ENCODE assay signal across 27 cellular contexts in genomic region chr5:103886826-103887225, GRCh38.
"Had no signal": no experiment of that assay in that cellular context is flagged by ENCODE, and none has a peak within 500 bp of the region (broad histone marks: within the 10 kb centered on the region; RNA-seq: fewer than 3 reads in every experiment).

No MANE protein-coding gene starts in this region.

- H3K4me3 ChIP-seq: ascending aorta, cardiac muscle cell had no signal

- H3K36me3 Mint-ChIP-seq: activated CD8-positive, alpha-beta memory T cell treated with anti-CD3 and anti-CD28 coated beads, Interleukin-2, amount 10 ng/mL, durations not matched to agents 7 days and 5 days; activated naive CD4-positive, alpha-beta T cell treated with anti-CD3 and anti-CD28 coated beads, Interleukin-2, amount 50 U/mL, for 24 hours; brain had no signal

- H3K9me3 ChIP-seq: ascending aorta had no signal

- H3K36me3 ChIP-seq: ascending aorta, cardiac muscle cell had no signal

- H3K4me1 Mint-ChIP-seq: activated B cell treated with CpG ODN at 0.5 μM for 24 hours; activated CD4-positive, alpha-beta T cell treated with anti-CD3 and anti-CD28 coated beads, Interleukin-2, amount 10 ng/mL, durations not matched to agents 24 days and 14 days; activated CD8-positive, alpha-beta memory T cell treated with anti-CD3 and anti-CD28 coated beads, Interleukin-2, amount 10 ng/mL, durations not matched to agents 7 days and 5 days; activated naive CD4-positive, alpha-beta T cell treated with anti-CD3 and anti-CD28 coated beads, Interleukin-2, amount 50 U/mL, for 24 hours; brain; T-helper 17 cell had no signal

- H3K27ac ChIP-seq: ascending aorta, cardiac muscle cell had no signal

- H3K9me3 Mint-ChIP-seq: activated CD4-positive, alpha-beta T cell treated with anti-CD3 and anti-CD28 coated beads, Interleukin-2, amount 10 ng/mL, durations not matched to agents 24 days and 14 days; activated naive CD4-positive, alpha-beta T cell treated with anti-CD3 and anti-CD28 coated beads, Interleukin-2, amount 50 U/mL, for 24 hours; activated T-cell treated with anti-CD3 and anti-CD28 coated beads, Interleukin-2, amount 50 U/mL, for 24 hours; activated T-helper 1 cell treated with anti-CD3 and anti-CD28 coated beads, Interleukin-12 subunit alpha, Interleukin-12 subunit beta, Interleukin-2, Interleukin-4 antibody, amounts not matched to agents 30 ng/mL and 10 ng/mL and 1 ng/mL, durations not matched to agents 14 hours and 24 hours and 36 hours had no signal

- H3K27ac Mint-ChIP-seq: activated B cell treated with CpG ODN at 0.5 μM for 24 hours; activated CD4-positive, alpha-beta T cell treated with anti-CD3 and anti-CD28 coated beads, Interleukin-2, amount 10 ng/mL, durations not matched to agents 24 days and 14 days; activated CD8-positive, alpha-beta memory T cell treated with anti-CD3 and anti-CD28 coated beads, Interleukin-2, amount 10 ng/mL, durations not matched to agents 7 days and 5 days; activated naive CD4-positive, alpha-beta T cell treated with anti-CD3 and anti-CD28 coated beads, Interleukin-2, amount 50 U/mL, for 24 hours; activated T-cell treated with anti-CD3 and anti-CD28 coated beads, Interleukin-2, amount 50 U/mL, for 24 hours; activated T-helper 1 cell treated with anti-CD3 and anti-CD28 coated beads, Interleukin-12 subunit alpha, Interleukin-12 subunit beta, Interleukin-2, Interleukin-4 antibody, amounts not matched to agents 30 ng/mL and 10 ng/mL and 1 ng/mL, durations not matched to agents 14 hours and 24 hours and 36 hours; brain; T-helper 17 cell had no signal

- H3K27me3 ChIP-seq: ascending aorta, cardiac muscle cell had no signal

- DNase-seq: activated B cell treated with CpG ODN at 0.5 μM for 24 hours; activated CD4-positive, alpha-beta T cell treated with anti-CD3 and anti-CD28 coated beads for 1 hour; activated CD4-positive, alpha-beta T cell treated with anti-CD3 and anti-CD28 coated beads, Interleukin-2, amount 10 ng/mL, durations not matched to agents 24 days and 14 days; activated CD4-positive, alpha-beta T cell treated with anti-CD3 and anti-CD28 coated beads, Interleukin-2, amount 50 U/mL, for 48 hours; activated CD8-positive, alpha-beta memory T cell treated with anti-CD3 and anti-CD28 coated beads, Interleukin-2, amount 10 ng/mL, durations not matched to agents 7 days and 5 days; activated effector memory CD4-positive, alpha-beta T cell treated with Interleukin-2 at 50 U/mL for 16 hours; activated naive CD4-positive, alpha-beta T cell; activated T-cell treated with anti-CD3 and anti-CD28 coated beads, Interleukin-2, amount 50 U/mL, for 24 hours; amniotic stem cell; cerebellar nuclear complex; Kasumi-1; KBM-7; NCI-H1105 treated with DMSO at 0.1 percent for 48 hours; NCI-H146; NCI-H187 treated with DMSO at 0.1 percent for 48 hours; NCI-H2081 treated with DMSO at 0.1 percent for 48 hours; NCI-H2227 treated with DMSO at 0.1 percent for 48 hours; NCI-H526; NCI-H774; SHP77; T-helper 17 cell; T1000 had no signal

- H3K4me3 Mint-ChIP-seq: activated B cell treated with CpG ODN at 0.5 μM for 24 hours; activated CD4-positive, alpha-beta T cell treated with anti-CD3 and anti-CD28 coated beads, Interleukin-2, amount 10 ng/mL, durations not matched to agents 24 days and 14 days; activated CD8-positive, alpha-beta memory T cell treated with anti-CD3 and anti-CD28 coated beads, Interleukin-2, amount 10 ng/mL, durations not matched to agents 7 days and 5 days; activated naive CD4-positive, alpha-beta T cell treated with anti-CD3 and anti-CD28 coated beads, Interleukin-2, amount 50 U/mL, for 24 hours; activated T-cell treated with anti-CD3 and anti-CD28 coated beads, Interleukin-2, amount 50 U/mL, for 24 hours; activated T-helper 1 cell treated with anti-CD3 and anti-CD28 coated beads, Interleukin-12 subunit alpha, Interleukin-12 subunit beta, Interleukin-2, Interleukin-4 antibody, amounts not matched to agents 30 ng/mL and 10 ng/mL and 1 ng/mL, durations not matched to agents 14 hours and 24 hours and 36 hours; brain; T-helper 17 cell had no signal

- H3K27me3 Mint-ChIP-seq: activated B cell treated with CpG ODN at 0.5 μM for 24 hours; activated CD4-positive, alpha-beta T cell treated with anti-CD3 and anti-CD28 coated beads, Interleukin-2, amount 10 ng/mL, durations not matched to agents 24 days and 14 days; activated CD8-positive, alpha-beta memory T cell treated with anti-CD3 and anti-CD28 coated beads, Interleukin-2, amount 10 ng/mL, durations not matched to agents 7 days and 5 days; activated naive CD4-positive, alpha-beta T cell treated with anti-CD3 and anti-CD28 coated beads, Interleukin-2, amount 50 U/mL, for 24 hours; activated T-cell treated with anti-CD3 and anti-CD28 coated beads, Interleukin-2, amount 50 U/mL, for 24 hours; brain; T-helper 17 cell had no signal

- H3K4me1 ChIP-seq: ascending aorta had no signal
